ENCODE assay signal across 10 cellular contexts in the genomic region with DNA sequence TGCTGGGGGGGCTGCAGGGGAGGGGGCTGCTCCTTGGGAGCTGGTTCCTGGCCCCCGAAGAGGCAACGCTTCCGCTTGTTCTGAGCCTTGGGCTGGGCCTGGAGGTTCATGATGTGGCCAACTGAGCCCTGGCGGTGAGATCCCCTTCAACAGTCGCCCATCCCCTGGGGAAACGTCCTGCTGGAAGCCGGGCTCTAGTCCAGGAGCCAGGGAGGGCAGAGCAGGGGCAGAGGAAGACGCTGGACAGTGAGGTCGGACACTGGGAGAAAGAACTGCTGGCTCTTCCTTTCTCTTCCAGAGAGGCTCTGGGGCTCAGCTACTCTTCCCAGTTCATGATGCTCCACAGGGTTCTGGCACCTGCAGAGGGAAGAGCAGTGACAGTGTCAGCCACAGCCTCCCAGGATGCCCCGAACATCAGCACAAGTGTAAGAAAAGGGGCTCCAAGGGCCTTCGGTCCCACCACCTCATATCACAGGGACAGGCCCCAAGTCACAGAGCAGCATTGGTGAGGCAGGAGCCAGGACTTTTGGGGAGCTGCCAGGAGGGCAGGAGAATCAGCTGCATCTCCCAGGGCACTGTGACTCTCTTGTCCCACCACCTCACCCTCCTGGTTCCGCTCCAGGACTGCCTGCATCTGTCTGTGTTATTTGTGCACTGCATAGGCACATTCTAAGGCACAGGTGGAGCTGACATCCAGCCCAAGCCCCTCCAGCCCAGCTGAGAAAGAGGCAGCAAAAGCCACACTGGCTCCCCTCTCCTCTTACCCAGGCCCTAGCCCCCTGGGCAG. TPM values are rescaled to one million over a fixed set of nuclear protein-coding genes. Genes with fewer than 3 reads are reported as not detected.
DNase-seq lines count a peak whose midpoint lies in the region; ATAC-seq and TF ChIP-seq lines count a peak whose summit lies in the region.
"Had no signal": no experiment of that assay in that cellular context is flagged by ENCODE, and none has a peak within 500 bp of the region (broad histone marks: within the 10 kb centered on the region; RNA-seq: fewer than 3 reads in every experiment).

No MANE protein-coding gene starts in this region.

- no peaks in the 10 kb centered on the region for H3K27me3 Mint-ChIP-seq in naive thymus-derived CD4-positive, alpha-beta T cell

- POLR2A ChIA-PET in naive thymus-derived CD4-positive, alpha-beta T cell (lab: Charles Lee) = interaction anchor here (0.9 to 12.6 kb wide), 8 partner anchors 9 to 112 kb away, joined by 3 to 267 read pairs (median 4); partner anchors contain the start of genes PNMA1 and PTGR2
- POLR2A ChIA-PET in OCI-LY7 (lab: Charles Lee) = interaction anchor here (0.6 kb wide), 1 partner anchor 8 kb away, joined by 3 read pairs; no protein-coding TSS in a partner anchor

- no peak overlapping the region for H3K4me2 ChIP-seq in OCI-LY7 (ENCODE audit: low read length)

- H3K4me1 ChIP-seq in naive thymus-derived CD4-positive, alpha-beta T cell (ENCODE audit: control insufficient read depth in 2 of 2, insufficient read depth in 2 of 2, low read length in 2 of 2) = peaks cover 53 to 55% of the 10 kb centered on the region in 2 donors
- peaks cover 5% of the 10 kb centered on the region for H3K4me1 ChIP-seq in urinary bladder (ENCODE audit: insufficient read depth)
- peaks cover 45% of the 10 kb centered on the region for H3K4me1 ChIP-seq in OCI-LY7 (ENCODE audit: insufficient read depth, low read length, poor library complexity, severe bottlenecking)

- H3K4me3 ChIP-seq in dorsolateral prefrontal cortex = peak overlapping the region in 5 of 59 donors; percentile 30 to 61 (median 51)
- H3K4me3 ChIP-seq in naive thymus-derived CD4-positive, alpha-beta T cell (ENCODE audit: low read length) = no peak overlapping the region
- H3K4me3 ChIP-seq in urinary bladder (ENCODE audit: low read depth, low read length) = no peak overlapping the region
- H3K4me3 ChIP-seq in foreskin fibroblast (ENCODE audit: low read depth in 1 of 2, low read length in 2 of 2) = no peak overlapping the region
- no peak overlapping the region for H3K4me3 ChIP-seq in OCI-LY7 (ENCODE audit: low read depth, low read length, poor library complexity, severe bottlenecking)

- peak overlapping the region in 57 of 59 donors; percentile 20 to 95 (median 83) for H3K27ac ChIP-seq in dorsolateral prefrontal cortex
- H3K27ac ChIP-seq in naive thymus-derived CD4-positive, alpha-beta T cell (ENCODE audit: low read depth, low read length) = peak overlapping the region; percentile 72
- H3K27ac ChIP-seq in urinary bladder (ENCODE audit: low read depth) = peak overlapping the region; percentile 57
- H3K27ac ChIP-seq in OCI-LY7 (ENCODE audit: low read depth, low read length, poor library complexity, severe bottlenecking) = no peak overlapping the region

- CTCF ChIA-PET in naive thymus-derived CD4-positive, alpha-beta T cell (lab: Charles Lee) = interaction anchor here (1.1 to 6.9 kb wide), 5 partner anchors 10 to 81 kb away, joined by 4 to 56 read pairs (median 5); a partner anchor contains a TSS
- CTCF ChIA-PET in OCI-LY7 (lab: Charles Lee; ENCODE audit: unreplicated experiment) = no interaction called here

- peaks cover 40 to 60% (median 54%) of the 10 kb centered on the region in 7 donors for H3K4me1 Mint-ChIP-seq in naive thymus-derived CD4-positive, alpha-beta T cell

- no peak for ATAC-seq in Right ventricle myocardium inferior
- ATAC-seq in left ventricle myocardium superior = no peak
- no peak for ATAC-seq in naive thymus-derived CD4-positive, alpha-beta T cell

- peaks cover 33% of the 10 kb centered on the region for H4K20me1 ChIP-seq in OCI-LY7 (ENCODE audit: insufficient read depth, low read length)

- no peaks in the 10 kb centered on the region for H3K9me3 Mint-ChIP-seq in naive thymus-derived CD4-positive, alpha-beta T cell

- no peak overlapping the region for H2AFZ ChIP-seq in OCI-LY7 (ENCODE audit: low read length)

- H3K27me3 ChIP-seq in dorsolateral prefrontal cortex = no peaks in the 10 kb centered on the region
- no peaks in the 10 kb centered on the region for H3K27me3 ChIP-seq in naive thymus-derived CD4-positive, alpha-beta T cell (ENCODE audit: control insufficient read depth in 2 of 2, insufficient read depth in 2 of 2, low read length in 2 of 2)

- DNase-seq in Right ventricle myocardium inferior (ENCODE audit: missing footprints) = peak; percentile 63
- DNase-seq in left ventricle myocardium superior = no peak
- no peak for DNase-seq in dorsolateral prefrontal cortex
- DNase-seq in naive thymus-derived CD4-positive, alpha-beta T cell = no peak
- no peak for DNase-seq in foreskin fibroblast
- DNase-seq in OCI-LY7 (ENCODE audit: low spot score) = no peak
- no peak for DNase-seq in superior temporal gyrus (ENCODE audit: extremely low spot score)
- DNase-seq: central memory CD4-positive, alpha-beta T cell; NCI-H187 treated with DMSO at 0.1 percent for 48 hours had no signal

- H3K36me3 Mint-ChIP-seq in naive thymus-derived CD4-positive, alpha-beta T cell = peaks cover 0 to 17% (median 8%) of the 10 kb centered on the region in 5 donors

- H3K9me2 ChIP-seq in OCI-LY7 (ENCODE audit: insufficient read depth, low read length) = no peaks in the 10 kb centered on the region

- BruUV-seq in OCI-LY7 (replicated peaks; lab: Mats Ljungman, UMichigan) = no TSS peak

- no peaks in the 10 kb centered on the region for H3K9me3 ChIP-seq in naive thymus-derived CD4-positive, alpha-beta T cell (ENCODE audit: control insufficient read depth in 2 of 3, low read length in 3 of 3)
- no peaks in the 10 kb centered on the region for H3K9me3 ChIP-seq in OCI-LY7 (ENCODE audit: low read length)

- peaks cover 73% of the 10 kb centered on the region for H3K79me2 ChIP-seq in OCI-LY7 (ENCODE audit: insufficient read depth, low read depth, low read length)

- peak overlapping the region in 6 of 10 donors; percentile 9 to 95 (median 86) for H3K4me3 Mint-ChIP-seq in naive thymus-derived CD4-positive, alpha-beta T cell

- peaks cover 0 to 43% (median 10%) of the 10 kb centered on the region in 3 experiments for H3K36me3 ChIP-seq in naive thymus-derived CD4-positive, alpha-beta T cell (ENCODE audit: control insufficient read depth in 2 of 3, insufficient read depth in 3 of 3, low read length in 3 of 3)
- H3K36me3 ChIP-seq in urinary bladder (ENCODE audit: insufficient read depth) (no peaks in the 10 kb centered on the region), OCI-LY7 (ENCODE audit: insufficient read depth, low read length) (peaks cover 66% of the 10 kb centered on the region)

- 65% methylated on average over 12 of the region's 12 CpGs for WGBS in urinary bladder

- TF ChIP-seq CTCF in dorsolateral prefrontal cortex (IDR thresholded peaks at IDR 0.05 in 54 of 56, conservative IDR thresholded peaks at IDR 0.05 in 2 of 56; ENCODE audit: low read depth in 1 of 56, partially characterized antibody in 56 of 56) (no peak), foreskin fibroblast (IDR thresholded peaks at IDR 0.05; ENCODE audit: low read depth, low read length) (no peak), OCI-LY7 (conservative IDR thresholded peaks at IDR 0.05; ENCODE audit: low read length) (no peak)

- peak overlapping the region; percentile 55 to 99 (median 93) for H3K27ac Mint-ChIP-seq in naive thymus-derived CD4-positive, alpha-beta T cell

- intact Hi-C loops in Right ventricle myocardium inferior (cut with DNase I) (loop anchor here (5.0 kb wide), 1 partner anchor 47 kb away; no protein-coding TSS in a partner anchor), left ventricle myocardium superior (cut with micrococcal nuclease) (no loop called here), dorsolateral prefrontal cortex (cut with DNase I) (loop anchor here in 1 of 2 donors (10.0 kb wide), 1 partner anchor 205 kb away; no protein-coding TSS in a partner anchor), OCI-LY7 (cut with micrococcal nuclease; ENCODE audit: unreplicated experiment) (loop anchor here (5.0 kb wide), 1 partner anchor 87 kb away; no protein-coding TSS in a partner anchor)
- intact Hi-C loops in naive thymus-derived CD4-positive, alpha-beta T cell (cut with micrococcal nuclease) = loop anchor here in 1 of 2 donors (5.0 kb wide), 1 partner anchor 87 kb away; no protein-coding TSS in a partner anchor

RNA-seq across cellular contexts. Expression of gene PNMA1, which starts 25.9 kb away (rescaled TPM):
- total RNA-seq in Right ventricle myocardium inferior (14.9 TPM), left ventricle myocardium superior (13.9 TPM), dorsolateral prefrontal cortex (100 to 1,000 TPM in 119 of 120 experiments, 10 to 100 TPM in 1; 87.5 to 250 (median 176) TPM), urinary bladder (38.3 TPM), OCI-LY7 (2022) (14.5 and 14.6 TPM in 2 replicates)
- 10 to 100 TPM; 21.6 to 40.4 (median 37.1) TPM for total RNA-seq in naive thymus-derived CD4-positive, alpha-beta T cell
- 10 to 100 TPM; 43.5 to 44.0 TPM for polyA plus RNA-seq in naive thymus-derived CD4-positive, alpha-beta T cell
- polyA plus RNA-seq in urinary bladder = 85.8 TPM
- total RNA-seq in OCI-LY7 (2014; rRNA removed; shearing (Covaris generic)) = 5.8 and 6.0 TPM in 2 replicates
